ENCODE assay signal across 17 cellular contexts in genomic region chr14:85293820-85294219, GRCh38.
DNase-seq lines count a peak whose midpoint lies in the region; ATAC-seq, FAIRE-seq and TF ChIP-seq lines count a peak whose summit lies in the region.
"Had no signal": no experiment of that assay in that cellular context is flagged by ENCODE, and none has a peak within 500 bp of the region (broad histone marks: within the 10 kb centered on the region; RNA-seq: fewer than 3 reads in every experiment).

No MANE protein-coding gene starts in this region.

- FAIRE-seq in endothelial cell of umbilical vein (lab: Jason Lieb, UNC) = peak; percentile 54
- FAIRE-seq: A549, GM19239, H1 had no signal

- DNase-seq in CMK (ENCODE audit: low read depth) (peak; percentile 42), NCI-H82 treated with DMSO at 0.1 percent for 48 hours (lab: John Stamatoyannopoulos, UW; ENCODE audit: unreplicated experiment) (peak; percentile 2), endothelial cell of umbilical vein (ENCODE audit: low read depth, low spot score) (no peak)
- no peak for DNase-seq in naive thymus-derived CD4-positive, alpha-beta T cell
- DNase-seq in CD4-positive, alpha-beta memory T cell = no peak
- no peak for DNase-seq in activated CD4-positive, alpha-beta T cell treated with anti-CD3 and anti-CD28 coated beads, Interleukin-2, amount 10 ng/mL, durations not matched to agents 7 days and 5 days
- no peak for DNase-seq in activated naive CD4-positive, alpha-beta T cell treated with anti-CD3 and anti-CD28 coated beads, Interleukin-2, amount 50 U/mL, for 72 hours (ENCODE audit: low spot score in 2 of 2)
- DNase-seq: Caco-2; CD4-positive, alpha-beta T cell; DMS53; GF-D8 had no signal

- no peaks in the 10 kb centered on the region for H3K27me3 ChIP-seq in endothelial cell of umbilical vein (ENCODE audit: control insufficient read depth in 2 of 2, insufficient read depth in 2 of 2, low read length in 2 of 2)
- H3K27me3 ChIP-seq in naive thymus-derived CD4-positive, alpha-beta T cell (ENCODE audit: control insufficient read depth in 2 of 2, insufficient read depth in 2 of 2, low read length in 2 of 2) = no peaks in the 10 kb centered on the region
- H3K27me3 ChIP-seq in CD4-positive, alpha-beta memory T cell (ENCODE audit: insufficient read depth, low read length) = no peaks in the 10 kb centered on the region
- H3K27me3 ChIP-seq: BLaER1 had no signal

- CTCF ChIA-PET in endothelial cell of umbilical vein (lab: Charles Lee) = no interaction called here
- CTCF ChIA-PET in naive thymus-derived CD4-positive, alpha-beta T cell (lab: Charles Lee) = no interaction called here
- CTCF ChIA-PET in CD4-positive, alpha-beta memory T cell (lab: Charles Lee; ENCODE audit: partially characterized antibody) = no interaction called here
- CTCF ChIA-PET in activated CD4-positive, alpha-beta T cell treated with anti-CD3 and anti-CD28 coated beads, Interleukin-2, amount 10 ng/mL, durations not matched to agents 7 days and 5 days (lab: Charles Lee) = no interaction called here

- H3K36me3 ChIP-seq in endothelial cell of umbilical vein (ENCODE audit: control insufficient read depth in 2 of 2, extremely low read depth in 1 of 2, insufficient read depth in 2 of 2, low read length in 2 of 2) = no peaks in the 10 kb centered on the region
- H3K36me3 ChIP-seq in naive thymus-derived CD4-positive, alpha-beta T cell (ENCODE audit: control insufficient read depth in 2 of 3, insufficient read depth in 3 of 3, low read length in 3 of 3) = no peaks in the 10 kb centered on the region
- no peaks in the 10 kb centered on the region for H3K36me3 ChIP-seq in CD4-positive, alpha-beta memory T cell (ENCODE audit: insufficient read depth, low read length)
- H3K36me3 ChIP-seq: BLaER1, HAP-1 had no signal

- BruUV-seq in endothelial cell of umbilical vein (replicated peaks; lab: Mats Ljungman, UMichigan) = no TSS peak

- no peaks in the 10 kb centered on the region for H4K20me1 ChIP-seq in endothelial cell of umbilical vein (replicated peaks; ENCODE audit: control insufficient read depth, extremely low read depth, insufficient read depth, low read length)
- H4K20me1 ChIP-seq: BLaER1 had no signal

- intact Hi-C loops in endothelial cell of umbilical vein (cut with micrococcal nuclease) = no loop called here
- intact Hi-C loops in naive thymus-derived CD4-positive, alpha-beta T cell (cut with micrococcal nuclease) = no loop called here
- intact Hi-C loops in CD4-positive, alpha-beta memory T cell (cut with micrococcal nuclease) = no loop called here

- no peaks in the 10 kb centered on the region for H3K79me2 ChIP-seq in endothelial cell of umbilical vein (ENCODE audit: control insufficient read depth, insufficient read depth, low read length)

- H3K9me1 ChIP-seq in endothelial cell of umbilical vein (replicated peaks; ENCODE audit: control insufficient read depth, extremely low read depth, insufficient read depth, low read length) = no peaks in the 10 kb centered on the region

- no peak overlapping the region for H3K27ac ChIP-seq in endothelial cell of umbilical vein (ENCODE audit: insufficient read depth, low read depth, low read length)
- no peak overlapping the region for H3K27ac ChIP-seq in naive thymus-derived CD4-positive, alpha-beta T cell (ENCODE audit: low read depth, low read length)
- no peak overlapping the region for H3K27ac ChIP-seq in CD4-positive, alpha-beta memory T cell (ENCODE audit: low read depth, low read length)
- H3K27ac ChIP-seq: A549, BLaER1 had no signal

- peaks cover 0 to under 1% (median 0%) of the 10 kb centered on the region in 5 donors for H3K27me3 Mint-ChIP-seq in naive thymus-derived CD4-positive, alpha-beta T cell
- H3K27me3 Mint-ChIP-seq in CD4-positive, alpha-beta memory T cell = no peaks in the 10 kb centered on the region
- no peaks in the 10 kb centered on the region for H3K27me3 Mint-ChIP-seq in activated CD4-positive, alpha-beta T cell treated with anti-CD3 and anti-CD28 coated beads, Interleukin-2, amount 10 ng/mL, durations not matched to agents 7 days and 5 days
- H3K27me3 Mint-ChIP-seq: CD4-positive, alpha-beta T cell had no signal

- no peak overlapping the region for H3K4me2 ChIP-seq in endothelial cell of umbilical vein (ENCODE audit: insufficient read depth, low read length)
- H3K4me2 ChIP-seq: A549, BLaER1 had no signal

- no peak overlapping the region for H3K4me3 Mint-ChIP-seq in naive thymus-derived CD4-positive, alpha-beta T cell
- H3K4me3 Mint-ChIP-seq in CD4-positive, alpha-beta memory T cell = no peak overlapping the region
- H3K4me3 Mint-ChIP-seq in activated CD4-positive, alpha-beta T cell treated with anti-CD3 and anti-CD28 coated beads, Interleukin-2, amount 10 ng/mL, durations not matched to agents 7 days and 5 days = no peak overlapping the region
- H3K4me3 Mint-ChIP-seq: CD4-positive, alpha-beta T cell had no signal

- H3K4me1 ChIP-seq in endothelial cell of umbilical vein (ENCODE audit: control insufficient read depth, extremely low read depth, insufficient read depth, low read length) = peaks cover 7% of the 10 kb centered on the region
- H3K4me1 ChIP-seq in naive thymus-derived CD4-positive, alpha-beta T cell (ENCODE audit: control insufficient read depth in 2 of 2, insufficient read depth in 2 of 2, low read length in 2 of 2) = no peaks in the 10 kb centered on the region
- H3K4me1 ChIP-seq in CD4-positive, alpha-beta memory T cell (ENCODE audit: insufficient read depth, low read length) = no peaks in the 10 kb centered on the region
- H3K4me1 ChIP-seq: A549, BLaER1, Caco-2 had no signal

- H3K4me3 ChIP-seq in endothelial cell of umbilical vein (replicated peaks in 1 of 3; ENCODE audit: insufficient read depth in 1 of 3, low read depth in 1 of 3, low read length in 3 of 3) = no peak overlapping the region
- no peak overlapping the region for H3K4me3 ChIP-seq in naive thymus-derived CD4-positive, alpha-beta T cell (ENCODE audit: low read length)
- H3K4me3 ChIP-seq in CD4-positive, alpha-beta memory T cell (ENCODE audit: low read length in 2 of 2) = no peak overlapping the region
- H3K4me3 ChIP-seq: A549, BLaER1, HAP-1 had no signal

- ATAC-seq in naive thymus-derived CD4-positive, alpha-beta T cell = peak; percentile 16
- ATAC-seq in HG02759 (IDR thresholded peaks at IDR 0.05; ENCODE audit: unreplicated experiment) = no peak
- ATAC-seq in activated naive CD4-positive, alpha-beta T cell treated with anti-CD3 and anti-CD28 coated beads, Interleukin-2, amount 50 U/mL, for 72 hours = no peak
- ATAC-seq: A549 had no signal

- H2AFZ ChIP-seq in endothelial cell of umbilical vein (ENCODE audit: low read depth, low read length) = no peak overlapping the region

- H3K4me1 Mint-ChIP-seq in naive thymus-derived CD4-positive, alpha-beta T cell = no peaks in the 10 kb centered on the region
- peaks cover 0 to 2% (median 0%) of the 10 kb centered on the region in 4 donors for H3K4me1 Mint-ChIP-seq in CD4-positive, alpha-beta memory T cell
- H3K4me1 Mint-ChIP-seq in activated CD4-positive, alpha-beta T cell treated with anti-CD3 and anti-CD28 coated beads, Interleukin-2, amount 10 ng/mL, durations not matched to agents 7 days and 5 days = no peaks in the 10 kb centered on the region

- no peak for TF ChIP-seq POLR2A in endothelial cell of umbilical vein (IDR thresholded peaks at IDR 0.05; ENCODE audit: low read depth, low read length)

- peaks cover 0 to 16% (median 3%) of the 10 kb centered on the region in 11 donors for H3K9me3 Mint-ChIP-seq in naive thymus-derived CD4-positive, alpha-beta T cell
- H3K9me3 Mint-ChIP-seq in CD4-positive, alpha-beta memory T cell = peaks cover 0 to 13% (median 6%) of the 10 kb centered on the region in 8 donors
- H3K9me3 Mint-ChIP-seq in activated CD4-positive, alpha-beta T cell treated with anti-CD3 and anti-CD28 coated beads, Interleukin-2, amount 10 ng/mL, durations not matched to agents 7 days and 5 days = no peaks in the 10 kb centered on the region
- H3K9me3 Mint-ChIP-seq in activated naive CD4-positive, alpha-beta T cell treated with anti-CD3 and anti-CD28 coated beads, Interleukin-2, amount 50 U/mL, for 72 hours = peaks cover 7 to 20% of the 10 kb centered on the region in 2 donors

- no peak overlapping the region for H3K9ac ChIP-seq in endothelial cell of umbilical vein (replicated peaks; ENCODE audit: extremely low read depth, insufficient read depth, low read length)
- H3K9ac ChIP-seq: BLaER1 had no signal

- dilution Hi-C loops in endothelial cell of umbilical vein (cut with MboI; ENCODE audit: extremely low pct_ligation_motif_present, low sequenced_read_pairs) = no loop called here

- no peaks in the 10 kb centered on the region for H3K36me3 Mint-ChIP-seq in naive thymus-derived CD4-positive, alpha-beta T cell
- H3K36me3 Mint-ChIP-seq in CD4-positive, alpha-beta memory T cell = no peaks in the 10 kb centered on the region
- no peaks in the 10 kb centered on the region for H3K36me3 Mint-ChIP-seq in activated CD4-positive, alpha-beta T cell treated with anti-CD3 and anti-CD28 coated beads, Interleukin-2, amount 10 ng/mL, durations not matched to agents 7 days and 5 days (ENCODE audit: low read depth)
- no peaks in the 10 kb centered on the region for H3K36me3 Mint-ChIP-seq in activated naive CD4-positive, alpha-beta T cell treated with anti-CD3 and anti-CD28 coated beads, Interleukin-2, amount 50 U/mL, for 72 hours

- POLR2A ChIA-PET in endothelial cell of umbilical vein (lab: Charles Lee) = no interaction called here
- POLR2A ChIA-PET in naive thymus-derived CD4-positive, alpha-beta T cell (lab: Charles Lee) = no interaction called here
- POLR2A ChIA-PET in CD4-positive, alpha-beta memory T cell (lab: Charles Lee; ENCODE audit: partially characterized antibody) = no interaction called here
- POLR2A ChIA-PET in activated CD4-positive, alpha-beta T cell treated with anti-CD3 and anti-CD28 coated beads, Interleukin-2, amount 10 ng/mL, durations not matched to agents 7 days and 5 days (lab: Charles Lee) = interaction anchor here (0.6 kb wide), 1 partner anchor 812 kb away, joined by 3 read pairs; no protein-coding TSS in a partner anchor

- TF ChIP-seq CTCF in endothelial cell of umbilical vein (IDR thresholded peaks at IDR 0.05; ENCODE audit: extremely low read depth in 1 of 2, insufficient read depth in 1 of 2, low read depth in 1 of 2, low read length in 2 of 2) = no peak

- no peak overlapping the region for H3K27ac Mint-ChIP-seq in naive thymus-derived CD4-positive, alpha-beta T cell
- H3K27ac Mint-ChIP-seq in CD4-positive, alpha-beta memory T cell = no peak overlapping the region
- H3K27ac Mint-ChIP-seq in activated CD4-positive, alpha-beta T cell treated with anti-CD3 and anti-CD28 coated beads, Interleukin-2, amount 10 ng/mL, durations not matched to agents 7 days and 5 days = no peak overlapping the region
- no peak overlapping the region for H3K27ac Mint-ChIP-seq in activated naive CD4-positive, alpha-beta T cell treated with anti-CD3 and anti-CD28 coated beads, Interleukin-2, amount 50 U/mL, for 72 hours
- H3K27ac Mint-ChIP-seq: CD4-positive, alpha-beta T cell had no signal

- H3K9me3 ChIP-seq in endothelial cell of umbilical vein (replicated peaks; ENCODE audit: control insufficient read depth, insufficient read depth, low read length) = no peaks in the 10 kb centered on the region
- H3K9me3 ChIP-seq in naive thymus-derived CD4-positive, alpha-beta T cell (ENCODE audit: control insufficient read depth in 2 of 3, low read length in 3 of 3) = no peaks in the 10 kb centered on the region
- no peaks in the 10 kb centered on the region for H3K9me3 ChIP-seq in CD4-positive, alpha-beta memory T cell (ENCODE audit: control insufficient read depth in 1 of 2, low read length in 2 of 2)
- H3K9me3 ChIP-seq: A549, Caco-2, HAP-1 had no signal

Comparison
In these comparisons a context has a peak if more than half of its experiments do, and no peak if none do; other contexts are left out.
1. DNase-seq: peak in CMK (single experiment) and NCI-H82 treated with DMSO at 0.1 percent for 48 hours (single experiment); none in endothelial cell of umbilical vein (single experiment), naive thymus-derived CD4-positive, alpha-beta T cell (0 of 9), CD4-positive, alpha-beta memory T cell (0 of 5), activated CD4-positive, alpha-beta T cell treated with anti-CD3 and anti-CD28 coated beads, Interleukin-2, amount 10 ng/mL, durations not matched to agents 7 days and 5 days (single experiment) and activated naive CD4-positive, alpha-beta T cell treated with anti-CD3 and anti-CD28 coated beads, Interleukin-2, amount 50 U/mL, for 72 hours (0 of 2).